Comparison of ENCODE assay signal across 15 cellular contexts in genomic region chr18:39489426-39489825, GRCh38.
DNase-seq lines count a peak whose midpoint lies in the region; ATAC-seq and TF ChIP-seq lines count a peak whose summit lies in the region.
"Had no signal": no experiment of that assay in that cellular context is flagged by ENCODE, and none has a peak within 500 bp of the region (broad histone marks: within the 10 kb centered on the region; RNA-seq: fewer than 3 reads in every experiment).

No MANE protein-coding gene starts in this region.

- H3K4me1 Mint-ChIP-seq in neural crest cell = peaks cover 8% of the 10 kb centered on the region
- H3K4me1 Mint-ChIP-seq in glutamatergic neuron (ENCODE audit: low read depth, unreplicated experiment) = peaks cover 6% of the 10 kb centered on the region
- H3K4me1 Mint-ChIP-seq: CD14-positive monocyte had no signal

- no peaks in the 10 kb centered on the region for H3K27me3 Mint-ChIP-seq in neural crest cell (ENCODE audit: low read depth)
- peaks cover 2% of the 10 kb centered on the region for H3K27me3 Mint-ChIP-seq in glutamatergic neuron (ENCODE audit: unreplicated experiment)

- no peak overlapping the region for H2AFZ ChIP-seq in fibroblast of lung (ENCODE audit: low read length)

- H3K79me2 ChIP-seq in fibroblast of lung (ENCODE audit: control insufficient read depth, insufficient read depth, low read length) = no peaks in the 10 kb centered on the region

- no peak for TF ChIP-seq CTCF in fibroblast of lung (conservative IDR thresholded peaks at IDR 0.05 in 1 of 2, IDR thresholded peaks at IDR 0.05 in 1 of 2; ENCODE audit: low read depth in 1 of 2, low read length in 2 of 2)
- TF ChIP-seq CTCF in neural crest cell (conservative IDR thresholded peaks at IDR 0.05) = no peak
- no peak for TF ChIP-seq CTCF in glutamatergic neuron (IDR thresholded peaks at IDR 0.05; ENCODE audit: partially characterized antibody, unreplicated experiment)
- TF ChIP-seq CTCF in GM20000 (IDR thresholded peaks at IDR 0.05; ENCODE audit: extremely low read depth, missing control alignments) = no peak

- H3K27ac Mint-ChIP-seq in neural crest cell (ENCODE audit: unreplicated experiment) (peak overlapping the region; percentile 4), glutamatergic neuron (ENCODE audit: unreplicated experiment) (no peak overlapping the region)
- H3K27ac Mint-ChIP-seq: CD14-positive monocyte; CD8-positive, alpha-beta T cell had no signal

- H3K4me1 ChIP-seq in fibroblast of lung (ENCODE audit: control insufficient read depth, extremely low read depth, insufficient read depth, low read length) = no peaks in the 10 kb centered on the region

- H3K27me3 ChIP-seq in fibroblast of lung (ENCODE audit: control insufficient read depth, insufficient read depth, low read length) = no peaks in the 10 kb centered on the region

- no peak for ATAC-seq in HG02610 (IDR thresholded peaks at IDR 0.05; ENCODE audit: unreplicated experiment)
- ATAC-seq: CD8-positive, alpha-beta T cell; HCT116 had no signal

- H4K20me1 ChIP-seq in fibroblast of lung (ENCODE audit: control insufficient read depth, extremely low read depth, insufficient read depth, low read length) = no peaks in the 10 kb centered on the region

- H3K36me3 Mint-ChIP-seq in neural crest cell (ENCODE audit: low read depth) (peaks cover 6% of the 10 kb centered on the region), glutamatergic neuron (ENCODE audit: unreplicated experiment) (no peaks in the 10 kb centered on the region)
- H3K36me3 Mint-ChIP-seq: CD14-positive monocyte; CD8-positive, alpha-beta T cell had no signal

- H3K4me3 ChIP-seq in fibroblast of lung (replicated peaks in 1 of 4; ENCODE audit: control extremely low read depth in 1 of 4, insufficient read depth in 1 of 4, low read depth in 3 of 4, low read length in 4 of 4) = no peak overlapping the region

- no peak overlapping the region for H3K9ac ChIP-seq in fibroblast of lung (ENCODE audit: insufficient read depth, low read length)

- H3K9me3 Mint-ChIP-seq in neural crest cell (peaks cover 8% of the 10 kb centered on the region), glutamatergic neuron (ENCODE audit: unreplicated experiment) (no peaks in the 10 kb centered on the region)

- DNase-seq in GM03348 (ENCODE audit: low spot score) (peak; percentile 2), amniotic epithelial cell (ENCODE audit: low read depth) (peak; percentile 10), fibroblast of lung (ENCODE audit: low read depth in 2 of 2) (peak; percentile 14 to 18), neural crest cell (ENCODE audit: low read depth, low spot score) (no peak), glutamatergic neuron (no peak), GM20000 (ENCODE audit: low spot score) (no peak)
- DNase-seq: CD8-positive, alpha-beta T cell; COR-L47; DMS153; DMS79 treated with DMSO at 0.1 percent for 48 hours; GDM1 had no signal

- H3K27ac ChIP-seq in fibroblast of lung (ENCODE audit: insufficient read depth, low read length) = no peak overlapping the region
- H3K27ac ChIP-seq: HL-60 had no signal

- H3K9me3 ChIP-seq in fibroblast of lung (ENCODE audit: control insufficient read depth, insufficient read depth, low read depth, low read length) = no peaks in the 10 kb centered on the region

- H3K36me3 ChIP-seq in fibroblast of lung (ENCODE audit: control insufficient read depth, insufficient read depth, low read length) = no peaks in the 10 kb centered on the region

- no peak overlapping the region for H3K4me2 ChIP-seq in fibroblast of lung (ENCODE audit: extremely low read depth, insufficient read depth, low read length)

- H3K4me3 Mint-ChIP-seq in neural crest cell (no peak overlapping the region), glutamatergic neuron (ENCODE audit: unreplicated experiment) (no peak overlapping the region)
- H3K4me3 Mint-ChIP-seq: CD14-positive monocyte; CD8-positive, alpha-beta T cell had no signal

Comparison
In these comparisons a context has a peak if more than half of its experiments do, and no peak if none do; other contexts are left out.
1. DNase-seq: peak in GM03348 (single experiment), amniotic epithelial cell (single experiment) and fibroblast of lung (2 of 2); none in neural crest cell (single experiment), glutamatergic neuron (single experiment) and GM20000 (single experiment).